Comparison of ENCODE assay signal across 8 cellular contexts in genomic region chr3:9793161-9793781, GRCh38. TPM values are rescaled to one million over a fixed set of nuclear protein-coding genes. Genes with fewer than 3 reads are reported as not detected.
A peak's percentile ranks its signal among the peaks of the same experiment; 100 is the strongest.
DNase-seq lines count a peak whose midpoint lies in the region; ATAC-seq and TF ChIP-seq lines count a peak whose summit lies in the region.

No MANE protein-coding gene starts in this region.

- H4K20me1 ChIP-seq in SU-DHL-6 (ENCODE audit: low read depth, low read length), result peaks cover 8% of the 10 kb centered on the region; the same call in 1 of the 2 replicates

- peak overlapping the region; percentile 100 for H3K9ac ChIP-seq in SU-DHL-6 (ENCODE audit: low read length)

- no peak for TF ChIP-seq CTCF in CD4-positive, alpha-beta T cell (IDR thresholded peaks at IDR 0.05)
- TF ChIP-seq CTCF in HFFc6 (IDR thresholded peaks at IDR 0.05) (no peak), SU-DHL-6 (IDR thresholded peaks at IDR 0.05; ENCODE audit: insufficient read depth, low read length, poor library complexity, severe bottlenecking) (no peak)

- H3K36me3 Mint-ChIP-seq in CD4-positive, alpha-beta T cell (ENCODE audit: low read depth), result peaks cover 76% of the 10 kb centered on the region
- peaks cover 47% of the 10 kb centered on the region for H3K36me3 Mint-ChIP-seq in HFFc6 (ENCODE audit: low read depth)

- no peaks in the 10 kb centered on the region for H3K9me2 ChIP-seq in SU-DHL-6 (replicated peaks; ENCODE audit: insufficient read depth, low read length)

- H3K27ac Mint-ChIP-seq in CD4-positive, alpha-beta T cell, result peak overlapping the region; percentile 99
- peak overlapping the region; percentile 100 for H3K27ac Mint-ChIP-seq in HFFc6

- H3K4me1 Mint-ChIP-seq in CD4-positive, alpha-beta T cell (ENCODE audit: low read depth), result peaks cover 79% of the 10 kb centered on the region
- peaks cover 47% of the 10 kb centered on the region for H3K4me1 Mint-ChIP-seq in HFFc6 (ENCODE audit: low read depth)

- H2AFZ ChIP-seq in SU-DHL-6 (ENCODE audit: low read depth, low read length, severe bottlenecking), result peak overlapping the region; percentile 69

- H3K36me3 ChIP-seq in SU-DHL-6 (ENCODE audit: low read length) (peaks cover 8% of the 10 kb centered on the region), aorta (ENCODE audit: control insufficient read depth in 1 of 2, insufficient read depth in 2 of 2, low read length in 1 of 2) (peaks cover 0 to 8% of the 10 kb centered on the region in 2 donors)

- peak in 1 of 10 experiments; percentile 7 for DNase-seq in CD4-positive, alpha-beta T cell
- DNase-seq in HFFc6 (peak; percentile 53), aorta (no peak), NCI-H2196 treated with DMSO at 0.1 percent for 48 hours (lab: John Stamatoyannopoulos, UW; ENCODE audit: unreplicated experiment) (no peak)
- peak; percentile 23 for DNase-seq in effector CD4-positive, alpha-beta T cell

- H3K4me2 ChIP-seq in SU-DHL-6 (ENCODE audit: low read depth, low read length, poor library complexity, severe bottlenecking), result peak overlapping the region; percentile 89

- H3K27me3 Mint-ChIP-seq in CD4-positive, alpha-beta T cell, result no peaks in the 10 kb centered on the region
- H3K27me3 Mint-ChIP-seq in HFFc6 (ENCODE audit: insufficient read depth), result peaks cover 2% of the 10 kb centered on the region

- POLR2A ChIA-PET in CD4-positive, alpha-beta T cell (lab: Charles Lee), result interaction anchor here (0.7 to 2.7 kb wide), 34 partner anchors 10 to 527 kb away, joined by 3 to 64 read pairs (median 5); partner anchors contain the start of genes BRPF1, CAMK1, CRELD1 and EMC3

- no peaks in the 10 kb centered on the region for H3K9me3 ChIP-seq in CD4-positive, alpha-beta T cell (ENCODE audit: control insufficient read depth, low read length)
- no peaks in the 10 kb centered on the region for H3K9me3 ChIP-seq in SU-DHL-6 (ENCODE audit: insufficient read depth, low read length)
- H3K9me3 ChIP-seq in mononuclear cell (ENCODE audit: low read depth, low read length), result no peaks in the 10 kb centered on the region
- no peaks in the 10 kb centered on the region for H3K9me3 ChIP-seq in aorta (ENCODE audit: control insufficient read depth, low read length)

- peaks cover 56% of the 10 kb centered on the region for H3K4me1 ChIP-seq in mononuclear cell (ENCODE audit: insufficient read depth, low read length)
- no peaks in the 10 kb centered on the region for H3K4me1 ChIP-seq in aorta (ENCODE audit: control insufficient read depth in 1 of 2, insufficient read depth in 2 of 2, low read length in 2 of 2)

- peaks cover 52% of the 10 kb centered on the region for H3K79me2 ChIP-seq in SU-DHL-6 (ENCODE audit: insufficient read depth, low read length)

- H3K27me3 ChIP-seq in CD4-positive, alpha-beta T cell (ENCODE audit: control insufficient read depth, insufficient read depth, low read length), result no peaks in the 10 kb centered on the region
- H3K27me3 ChIP-seq in SU-DHL-6 (ENCODE audit: low read length) (no peaks in the 10 kb centered on the region), mononuclear cell (ENCODE audit: insufficient read depth, low read length) (no peaks in the 10 kb centered on the region), aorta (ENCODE audit: control insufficient read depth in 1 of 2, insufficient read depth in 2 of 2, low read length in 1 of 2) (no peaks in the 10 kb centered on the region)

- peak overlapping the region; percentile 98 for H3K4me3 ChIP-seq in SU-DHL-6 (ENCODE audit: insufficient read depth, low read length, poor library complexity, severe bottlenecking)
- H3K4me3 ChIP-seq in mononuclear cell (ENCODE audit: low read length), result peak overlapping the region; percentile 98
- H3K4me3 ChIP-seq in aorta (ENCODE audit: low read length in 2 of 2), result peak overlapping the region; percentile 87

- no peaks in the 10 kb centered on the region for H3K9me3 Mint-ChIP-seq in CD4-positive, alpha-beta T cell
- no peaks in the 10 kb centered on the region for H3K9me3 Mint-ChIP-seq in HFFc6

- no peak for ATAC-seq in CD4-positive, alpha-beta T cell (ENCODE audit: poor library complexity)
- peak; percentile 16 for ATAC-seq in aorta (ENCODE audit: low FRiP score)
- no peak for ATAC-seq in GM21447 (IDR thresholded peaks at IDR 0.05; ENCODE audit: unreplicated experiment)

- peak overlapping the region; percentile 99 for H3K4me3 Mint-ChIP-seq in CD4-positive, alpha-beta T cell
- H3K4me3 Mint-ChIP-seq in HFFc6, result peak overlapping the region; percentile 94

- intact Hi-C loops in CD4-positive, alpha-beta T cell (cut with DNase I, micrococcal nuclease), result loop anchor here (1.0 to 10.0 kb wide), 9 partner anchors 16 to 529 kb away; partner anchors contain the start of genes MTMR14 (in 2 of the 2), BRPF1 (in 1 of the 2), EMC3 (in 1 of the 2) and RPUSD3 (in 1 of the 2)
- intact Hi-C loops in aorta (cut with DNase I), result loop anchor here (5.0 kb wide), 1 partner anchor 41 kb away; no protein-coding TSS in a partner anchor

- CTCF ChIA-PET in CD4-positive, alpha-beta T cell (lab: Charles Lee), result interaction anchor here (1.0 to 1.5 kb wide), 4 partner anchors 15 to 140 kb away, joined by 5 to 8 read pairs (median 6); partner anchors contain the start of genes CRELD1 and OGG1

- H3K27ac ChIP-seq in CD4-positive, alpha-beta T cell (ENCODE audit: low read depth, low read length), result peak overlapping the region; percentile 95
- peak overlapping the region; percentile 86 for H3K27ac ChIP-seq in SU-DHL-6 (ENCODE audit: low read depth, low read length)
- H3K27ac ChIP-seq in aorta (ENCODE audit: low read depth in 1 of 2, low read length in 2 of 2), result peak overlapping the region; percentile 64 to 79

- 0 out of 2 replicates have a peak, but pooled peaks cover 4% of the 10 kb centered on the region for H3F3A ChIP-seq in SU-DHL-6 (ENCODE audit: insufficient read depth)

- 1 to 2% methylated on average over 23 of the region's 23 CpGs for WGBS in aorta, 2 donors

RNA-seq across cellular contexts. Expression of gene ARPC4, which starts 0.4 kb away (rescaled TPM):
- 10 to 100 TPM; 88.7 to 91.3 TPM for total RNA-seq in CD4-positive, alpha-beta T cell
- total RNA-seq in HFFc6 (2021; fragmentation: NEBNext Ultra II Directional; extraction: Animal tissue kit (Norgen Biotek cat#: 25700)), result 100 to 1,000 TPM; 252 to 303 (median 266) TPM
- 284 TPM for total RNA-seq in mononuclear cell
- 100 to 1,000 TPM; 126 to 165 TPM for total RNA-seq in aorta
- 100 to 1,000 TPM in 1 of 2 donors, 10 to 100 TPM in 1; 98.4 to 165 TPM for polyA plus RNA-seq in aorta

RNA-seq across cellular contexts. Expression of gene TADA3, which starts 1.0 kb away (rescaled TPM):
- 10 to 100 TPM; 14.7 to 16.5 TPM for total RNA-seq in CD4-positive, alpha-beta T cell
- 10 to 100 TPM; 69.2 to 84.9 (median 77.0) TPM for total RNA-seq in HFFc6 (2021; fragmentation: NEBNext Ultra II Directional; extraction: Animal tissue kit (Norgen Biotek cat#: 25700))
- total RNA-seq in mononuclear cell (28.8 TPM), aorta (10 to 100 TPM; 44.9 to 48.3 TPM)
- polyA plus RNA-seq in aorta, result 10 to 100 TPM; 50.4 to 52.0 TPM

RNA-seq across cellular contexts. Expression of gene TTLL3, which starts 16.8 kb away (rescaled TPM):
- 10 to 100 TPM; 50.5 to 58.6 TPM for total RNA-seq in CD4-positive, alpha-beta T cell
- 10 to 100 TPM; 14.1 to 20.5 (median 16.0) TPM for total RNA-seq in HFFc6 (2021; fragmentation: NEBNext Ultra II Directional; extraction: Animal tissue kit (Norgen Biotek cat#: 25700))
- total RNA-seq in mononuclear cell (44.6 TPM), aorta (100 to 1,000 TPM in 1 of 2 donors, 10 to 100 TPM in 1; 40.3 to 108 TPM)
- polyA plus RNA-seq in aorta, result 100 to 1,000 TPM in 1 of 2 donors, 10 to 100 TPM in 1; 12.3 to 120 TPM

RNA-seq across cellular contexts. Expression of gene CAMK1, which starts 23.5 kb away (rescaled TPM):
- 1 to 10 TPM in 1 of 2 experiments, under 1 TPM in 1; 0.74 to 1.1 TPM for total RNA-seq in CD4-positive, alpha-beta T cell
- 10 to 100 TPM; 22.1 to 33.0 (median 28.8) TPM for total RNA-seq in HFFc6 (2021; fragmentation: NEBNext Ultra II Directional; extraction: Animal tissue kit (Norgen Biotek cat#: 25700))
- total RNA-seq in mononuclear cell, result 24.7 TPM
- total RNA-seq in aorta, result 10 to 100 TPM; 31.4 to 40.2 TPM
- 10 to 100 TPM; 24.7 to 58.0 TPM for polyA plus RNA-seq in aorta

RNA-seq across cellular contexts. Expression of gene OGG1, which starts 43.5 kb away (rescaled TPM):
- 1 to 10 TPM; 7.1 to 8.9 TPM for total RNA-seq in CD4-positive, alpha-beta T cell
- 10 to 100 TPM; 17.7 to 26.2 (median 23.7) TPM for total RNA-seq in HFFc6 (2021; fragmentation: NEBNext Ultra II Directional; extraction: Animal tissue kit (Norgen Biotek cat#: 25700))
- total RNA-seq in mononuclear cell (7.8 TPM), aorta (10 to 100 TPM; 25.8 to 32.6 TPM)
- polyA plus RNA-seq in aorta, result 10 to 100 TPM; 15.7 to 25.9 TPM

Comparison
In these comparisons a context has a peak if more than half of its experiments do, and no peak if none do; other contexts are left out.
1. DNase-seq: peak in HFFc6 (single experiment) and effector CD4-positive, alpha-beta T cell (single experiment); none in aorta (0 of 2) and NCI-H2196 treated with DMSO at 0.1 percent for 48 hours (single experiment).
2. Peak in every context shown above with its lines, with median percentiles within 50 percentile points of each other: H3K27ac ChIP-seq and H3K4me3 ChIP-seq.